In genomic region chr3:10379961-10380360, GRCh38 we compare ENCODE assay signal across 26 cellular contexts.
"Had no signal": no experiment of that assay in that cellular context is flagged by ENCODE, and none has a peak within 500 bp of the region (broad histone marks: within the 10 kb centered on the region; RNA-seq: fewer than 3 reads in every experiment).

No MANE protein-coding gene starts in this region.

- H3K36me3 Mint-ChIP-seq: naive thymus-derived CD8-positive, alpha-beta T cell; stimulated activated effector memory CD8-positive, alpha-beta T cell treated with anti-CD3 and anti-CD28 coated beads, Interleukin-12 subunit alpha, Interleukin-12 subunit beta, amount 100 ng/mL, for 72 hours had no signal

- H3K4me1 Mint-ChIP-seq: nephron; neural crest cell; stimulated activated effector memory CD8-positive, alpha-beta T cell treated with anti-CD3 and anti-CD28 coated beads, Interleukin-12 subunit alpha, Interleukin-12 subunit beta, amount 100 ng/mL, for 72 hours had no signal

- H3K27me3 ChIP-seq: neutrophil, right atrium auricular region, right lobe of liver, suprapubic skin, uterus had no signal

- H2AFZ ChIP-seq: hepatocyte, parathyroid adenoma had no signal

- H3K27me3 Mint-ChIP-seq: stimulated activated naive CD8-positive, alpha-beta T cell treated with anti-CD3 and anti-CD28 coated beads, Interleukin-15, Interleukin-2, amounts not matched to agents 100 ng/mL and 50 ng/mL, for 24 hours had no signal

- H3K4me3 ChIP-seq: hepatocyte, left ventricle myocardium inferior, lung, mucosa of descending colon, right atrium auricular region, right lobe of liver, skin epidermis, suprapubic skin, thoracic aorta, tibial artery, uterus had no signal

- H3K36me3 ChIP-seq: left ventricle myocardium inferior, neutrophil, right atrium auricular region, suprapubic skin, thoracic aorta, tibial artery, uterus had no signal

- H3K9me3 Mint-ChIP-seq: nephron; neural crest cell; stimulated activated effector memory CD8-positive, alpha-beta T cell treated with anti-CD3 and anti-CD28 coated beads, Interleukin-12 subunit alpha, Interleukin-12 subunit beta, amount 100 ng/mL, for 72 hours; stimulated activated naive CD8-positive, alpha-beta T cell treated with anti-CD3 and anti-CD28 coated beads, Interleukin-15, Interleukin-2, amounts not matched to agents 100 ng/mL and 50 ng/mL, for 24 hours had no signal

- H3K4me2 ChIP-seq: hepatocyte had no signal

- H3K79me2 ChIP-seq: hepatocyte, parathyroid adenoma had no signal

- H3K27ac Mint-ChIP-seq: naive thymus-derived CD8-positive, alpha-beta T cell; nephron; progenitor cell of endocrine pancreas; stimulated activated naive CD8-positive, alpha-beta T cell treated with anti-CD3 and anti-CD28 coated beads, Interleukin-15, Interleukin-2, amounts not matched to agents 100 ng/mL and 50 ng/mL, for 24 hours had no signal

- H3K9me3 ChIP-seq: left ventricle myocardium inferior, mucosa of descending colon, neutrophil, right atrium auricular region, right lobe of liver, suprapubic skin, thoracic aorta, tibial artery, uterus had no signal

- H3K4me3 Mint-ChIP-seq: naive thymus-derived CD8-positive, alpha-beta T cell; nephron; neural crest cell; stimulated activated effector memory CD8-positive, alpha-beta T cell treated with anti-CD3 and anti-CD28 coated beads, Interleukin-12 subunit alpha, Interleukin-12 subunit beta, amount 100 ng/mL, for 72 hours; stimulated activated naive CD8-positive, alpha-beta T cell treated with anti-CD3 and anti-CD28 coated beads, Interleukin-15, Interleukin-2, amounts not matched to agents 100 ng/mL and 50 ng/mL, for 24 hours had no signal

- DNase-seq: islet precursor cell; left ventricle myocardium inferior; mesendoderm; midbrain; mucosa of descending colon; occipital lobe; right lobe of liver; stimulated activated CD4-positive, alpha-beta T cell treated with anti-CD3 and anti-CD28 coated beads, Interleukin-4, amount 100 ng/mL, for 24 hours; stimulated activated naive CD4-positive, alpha-beta T cell; tibial artery; trophoblast cell; uterus had no signal

- ATAC-seq: mucosa of descending colon; naive thymus-derived CD8-positive, alpha-beta T cell; right lobe of liver; stimulated activated effector memory CD8-positive, alpha-beta T cell treated with anti-CD3 and anti-CD28 coated beads, Interleukin-12 subunit alpha, Interleukin-12 subunit beta, amount 100 ng/mL, for 72 hours had no signal

- H3K27ac ChIP-seq: hepatocyte, left ventricle myocardium inferior, neutrophil, parathyroid adenoma, right atrium auricular region, right lobe of liver, skin epidermis, suprapubic skin, thoracic aorta, tibial artery, uterus had no signal

- H3K4me1 ChIP-seq: parathyroid adenoma, right lobe of liver, tibial artery, uterus had no signal

- H3K9ac ChIP-seq: parathyroid adenoma had no signal
